Comparison of ENCODE assay signal across 1 cellular context in the genomic region with DNA sequence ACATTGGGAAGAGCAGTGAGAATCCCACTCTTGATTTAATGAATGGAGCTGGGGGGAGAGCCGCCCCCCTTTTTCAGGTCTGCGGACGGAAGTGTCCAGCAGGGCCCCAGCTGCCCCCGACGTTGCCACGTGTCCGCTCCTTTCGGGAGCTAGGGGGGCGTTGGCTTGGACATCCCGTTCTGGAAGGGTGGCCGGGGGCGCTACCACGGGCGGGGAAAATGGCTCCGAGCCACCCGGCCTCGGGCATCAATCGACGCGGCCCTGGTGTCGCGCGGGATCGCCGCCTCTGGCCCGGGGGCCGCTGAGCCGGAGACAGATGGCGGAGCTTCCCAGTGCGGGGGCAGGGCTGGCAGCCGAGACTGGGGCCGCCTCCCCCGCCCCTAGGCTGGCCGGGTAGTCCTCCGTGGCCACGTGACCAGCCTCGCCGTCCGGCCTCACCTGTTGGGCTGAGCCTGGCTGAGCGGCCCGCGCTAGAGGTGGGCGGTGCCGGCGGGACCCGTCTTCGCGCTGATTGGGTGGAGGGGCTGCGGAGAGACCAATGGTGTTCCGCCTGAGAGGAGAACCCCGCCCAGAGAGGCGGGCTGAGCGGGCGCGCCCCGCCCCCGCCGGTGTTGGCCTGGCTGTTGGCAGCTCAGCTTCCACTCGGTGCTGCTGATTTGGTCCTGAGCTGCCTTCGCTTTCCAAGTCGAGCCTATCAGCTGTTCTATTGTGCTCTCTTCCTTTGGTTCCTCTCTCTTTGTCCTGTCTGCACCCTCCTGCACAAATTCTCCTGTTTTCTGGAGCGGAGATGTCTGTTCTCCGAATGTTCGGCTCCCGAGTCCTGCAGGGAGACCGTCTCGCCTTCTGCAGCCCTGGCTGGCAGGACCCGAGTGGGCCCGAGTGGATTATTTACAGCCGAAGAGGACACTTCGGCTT.
A peak's percentile ranks its signal among the peaks of the same experiment; 100 is the strongest.
TF ChIP-seq lines count a peak whose summit lies in the region.

No MANE protein-coding gene starts in this region.

TF ChIP-seq in WTC11, 78 proteins besides CTCF, POLR2A, EP300 and RAD21 (continued from another document):
- TF ChIP-seq ETV6 (CRISPR knock-in tag; IDR thresholded peaks at IDR 0.05) (peak; percentile 73), ESRRA (CRISPR knock-in tag; IDR thresholded peaks at IDR 0.05; ENCODE audit: borderline replicate concordance) (peak; percentile 53; the same call in 1 of the 2 replicates), NFYB (CRISPR knock-in tag; conservative IDR thresholded peaks at IDR 0.05; ENCODE audit: low read depth) (peak; percentile 83)
- TF ChIP-seq, protein P1, sequence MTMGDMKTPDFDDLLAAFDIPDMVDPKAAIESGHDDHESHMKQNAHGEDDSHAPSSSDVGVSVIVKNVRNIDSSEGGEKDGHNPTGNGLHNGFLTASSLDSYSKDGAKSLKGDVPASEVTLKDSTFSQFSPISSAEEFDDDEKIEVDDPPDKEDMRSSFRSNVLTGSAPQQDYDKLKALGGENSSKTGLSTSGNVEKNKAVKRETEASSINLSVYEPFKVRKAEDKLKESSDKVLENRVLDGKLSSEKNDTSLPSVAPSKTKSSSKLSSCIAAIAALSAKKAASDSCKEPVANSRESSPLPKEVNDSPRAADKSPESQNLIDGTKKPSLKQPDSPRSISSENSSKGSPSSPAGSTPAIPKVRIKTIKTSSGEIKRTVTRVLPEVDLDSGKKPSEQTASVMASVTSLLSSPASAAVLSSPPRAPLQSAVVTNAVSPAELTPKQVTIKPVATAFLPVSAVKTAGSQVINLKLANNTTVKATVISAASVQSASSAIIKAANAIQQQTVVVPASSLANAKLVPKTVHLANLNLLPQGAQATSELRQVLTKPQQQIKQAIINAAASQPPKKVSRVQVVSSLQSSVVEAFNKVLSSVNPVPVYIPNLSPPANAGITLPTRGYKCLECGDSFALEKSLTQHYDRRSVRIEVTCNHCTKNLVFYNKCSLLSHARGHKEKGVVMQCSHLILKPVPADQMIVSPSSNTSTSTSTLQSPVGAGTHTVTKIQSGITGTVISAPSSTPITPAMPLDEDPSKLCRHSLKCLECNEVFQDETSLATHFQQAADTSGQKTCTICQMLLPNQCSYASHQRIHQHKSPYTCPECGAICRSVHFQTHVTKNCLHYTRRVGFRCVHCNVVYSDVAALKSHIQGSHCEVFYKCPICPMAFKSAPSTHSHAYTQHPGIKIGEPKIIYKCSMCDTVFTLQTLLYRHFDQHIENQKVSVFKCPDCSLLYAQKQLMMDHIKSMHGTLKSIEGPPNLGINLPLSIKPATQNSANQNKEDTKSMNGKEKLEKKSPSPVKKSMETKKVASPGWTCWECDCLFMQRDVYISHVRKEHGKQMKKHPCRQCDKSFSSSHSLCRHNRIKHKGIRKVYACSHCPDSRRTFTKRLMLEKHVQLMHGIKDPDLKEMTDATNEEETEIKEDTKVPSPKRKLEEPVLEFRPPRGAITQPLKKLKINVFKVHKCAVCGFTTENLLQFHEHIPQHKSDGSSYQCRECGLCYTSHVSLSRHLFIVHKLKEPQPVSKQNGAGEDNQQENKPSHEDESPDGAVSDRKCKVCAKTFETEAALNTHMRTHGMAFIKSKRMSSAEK (CRISPR knock-in tag; IDR thresholded peaks at IDR 0.05; ENCODE audit: borderline replicate concordance), result 0 out of 2 replicates have a peak, but pooled peaks have one; percentile 50
